ENCODE assay signal across 10 cellular contexts in the genomic region with DNA sequence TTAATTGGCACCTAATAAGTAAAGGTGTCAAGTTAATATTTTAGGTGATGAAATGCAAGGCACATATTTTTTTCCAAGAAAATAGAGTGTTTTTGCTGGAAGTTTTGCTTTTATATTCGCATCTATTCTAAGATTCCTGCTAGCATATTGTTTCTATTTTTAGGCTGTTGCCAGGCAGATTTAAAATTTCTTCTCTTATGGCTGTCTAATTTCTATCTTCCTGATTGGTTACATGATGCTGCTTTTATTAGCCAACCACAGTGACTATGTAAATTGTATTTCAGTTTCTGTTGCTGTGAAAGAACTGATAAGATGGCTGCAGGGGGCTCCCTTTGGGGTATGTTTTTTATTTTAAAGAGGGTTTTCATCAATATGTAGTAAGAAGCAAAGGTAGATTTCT. TPM values are rescaled to one million over a fixed set of nuclear protein-coding genes. Genes with fewer than 3 reads are reported as not detected.
DNase-seq lines count a peak whose midpoint lies in the region; ATAC-seq and TF ChIP-seq lines count a peak whose summit lies in the region.
"Had no signal": no experiment of that assay in that cellular context is flagged by ENCODE, and none has a peak within 500 bp of the region (broad histone marks: within the 10 kb centered on the region; RNA-seq: fewer than 3 reads in every experiment).

No MANE protein-coding gene starts in this region.

- H3K36me3 Mint-ChIP-seq in GM23338 (ENCODE audit: low read depth) (peaks cover 7% of the 10 kb centered on the region; the same call in 2 of the 3 replicates), activated B cell treated with CpG ODN at 0.5 μM for 24 hours (ENCODE audit: low read depth) (peaks cover 57% of the 10 kb centered on the region)

- CTCF ChIA-PET in activated B cell treated with CpG ODN at 0.5 μM for 24 hours (lab: Charles Lee) (no interaction called here), HEK293T (lab: Yijun Ruan, JAX) (no interaction called here)

- peak; percentile 51 for DNase-seq in A172 (ENCODE audit: low spot score)
- DNase-seq in GM23338 (ENCODE audit: low spot score) = peak; percentile 81
- DNase-seq in activated B cell treated with CpG ODN at 0.5 μM for 24 hours = no peak
- DNase-seq in left ventricle myocardium inferior = no peak
- no peak for DNase-seq in WERI-Rb-1
- no peak for DNase-seq in HEK293T (ENCODE audit: extremely low spot score)
- DNase-seq in kidney glomerular epithelial cell (lab: John Stamatoyannopoulos, UW) = no peak
- DNase-seq: cortex of kidney, mucosa of descending colon had no signal

- H3F3A ChIP-seq in GM23338 (replicated peaks; ENCODE audit: low read depth) = no peaks in the 10 kb centered on the region

- TF ChIP-seq CTCF in GM23338 (conservative IDR thresholded peaks at IDR 0.05; ENCODE audit: low read depth in 2 of 2) (no peak), activated B cell treated with CpG ODN at 0.5 μM for 24 hours (IDR thresholded peaks at IDR 0.05) (no peak), left ventricle myocardium inferior (IDR thresholded peaks at IDR 0.05; ENCODE audit: borderline replicate concordance) (no peak), WERI-Rb-1 (IDR thresholded peaks at IDR 0.05; ENCODE audit: low read depth, low read length) (no peak)

- H3K27ac ChIP-seq in GM23338 (ENCODE audit: low read depth) (no peak overlapping the region), left ventricle myocardium inferior (replicated peaks) (peak overlapping the region; percentile 44), WERI-Rb-1 (no peak overlapping the region)

- peaks cover 28% of the 10 kb centered on the region for H3K4me1 Mint-ChIP-seq in GM23338
- H3K4me1 Mint-ChIP-seq in activated B cell treated with CpG ODN at 0.5 μM for 24 hours = peaks cover 66% of the 10 kb centered on the region

- H3K4me1 ChIP-seq in GM23338 (ENCODE audit: insufficient read depth) = peaks cover 7% of the 10 kb centered on the region
- H3K4me1 ChIP-seq in left ventricle myocardium inferior = peaks cover 74% of the 10 kb centered on the region

- no peak overlapping the region for H3K4me2 ChIP-seq in GM23338

- H3K27me3 Mint-ChIP-seq in GM23338 (ENCODE audit: insufficient read depth, low read depth, poor library complexity) (no peaks in the 10 kb centered on the region), activated B cell treated with CpG ODN at 0.5 μM for 24 hours (no peaks in the 10 kb centered on the region)

- no peaks in the 10 kb centered on the region for H3K36me3 ChIP-seq in GM23338 (ENCODE audit: insufficient read depth)
- H3K36me3 ChIP-seq in left ventricle myocardium inferior = no peaks in the 10 kb centered on the region
- no peaks in the 10 kb centered on the region for H3K36me3 ChIP-seq in WERI-Rb-1

- H3K9me2 ChIP-seq in GM23338 (ENCODE audit: insufficient read depth) = no peaks in the 10 kb centered on the region

- intact Hi-C loops in activated B cell treated with CpG ODN at 0.5 μM for 24 hours (cut with micrococcal nuclease) (loop anchor here (1.0 to 2.0 kb wide), 2 partner anchors 8 to 13 kb away; no protein-coding TSS in a partner anchor), left ventricle myocardium inferior (cut with micrococcal nuclease) (no loop called here)

- no peak overlapping the region for H3K4me3 ChIP-seq in GM23338
- H3K4me3 ChIP-seq in left ventricle myocardium inferior = peak overlapping the region; percentile 24
- no peak overlapping the region for H3K4me3 ChIP-seq in WERI-Rb-1 (ENCODE audit: low read depth, low read length)
- H3K4me3 ChIP-seq: mucosa of descending colon had no signal

- H3K9me3 ChIP-seq in left ventricle myocardium inferior (replicated peaks) = peaks cover 7% of the 10 kb centered on the region
- H3K9me3 ChIP-seq in WERI-Rb-1 (ENCODE audit: severe bottlenecking) = no peaks in the 10 kb centered on the region
- H3K9me3 ChIP-seq: mucosa of descending colon had no signal

- H3K9me3 Mint-ChIP-seq in GM23338 = no peaks in the 10 kb centered on the region
- peaks cover 3% of the 10 kb centered on the region for H3K9me3 Mint-ChIP-seq in activated B cell treated with CpG ODN at 0.5 μM for 24 hours

- peaks cover 28% of the 10 kb centered on the region for H4K20me1 ChIP-seq in GM23338 (replicated peaks; ENCODE audit: insufficient read depth)

- H3K27me3 ChIP-seq in GM23338 (ENCODE audit: insufficient read depth) (no peaks in the 10 kb centered on the region), left ventricle myocardium inferior (ENCODE audit: low read depth) (no peaks in the 10 kb centered on the region), WERI-Rb-1 (ENCODE audit: insufficient read depth, low read depth, severe bottlenecking) (no peaks in the 10 kb centered on the region)

- ATAC-seq in GM23338 = peak; percentile 39; the same call in 2 of the 3 replicates
- peak; percentile 25 for ATAC-seq in activated B cell treated with CpG ODN at 0.5 μM for 24 hours (ENCODE audit: low read depth)
- ATAC-seq in HG03196 (IDR thresholded peaks at IDR 0.05; ENCODE audit: unreplicated experiment) = no peak
- ATAC-seq: mucosa of descending colon had no signal

- POLR2A ChIA-PET in activated B cell treated with CpG ODN at 0.5 μM for 24 hours (lab: Charles Lee) = interaction anchor here (0.7 kb wide), 1 partner anchor 36 kb away, joined by 4 read pairs; no protein-coding TSS in a partner anchor
- POLR2A ChIA-PET in HEK293T (lab: Yijun Ruan, JAX) = no interaction called here

- peaks cover 100% of the 10 kb centered on the region for H3K79me2 ChIP-seq in GM23338 (replicated peaks; ENCODE audit: insufficient read depth)

- H3K4me3 Mint-ChIP-seq in GM23338 (no peak overlapping the region), activated B cell treated with CpG ODN at 0.5 μM for 24 hours (no peak overlapping the region)

- H3K27ac Mint-ChIP-seq in GM23338 = no peak overlapping the region
- peak overlapping the region; percentile 69 for H3K27ac Mint-ChIP-seq in activated B cell treated with CpG ODN at 0.5 μM for 24 hours

- no peak overlapping the region for H2AFZ ChIP-seq in GM23338

TF ChIP-seq in GM23338, 12 proteins besides CTCF, POLR2A, EP300 and RAD21 (continues in another document):
- TF ChIP-seq EZH2 (IDR thresholded peaks at IDR 0.05; ENCODE audit: low read depth, unreplicated experiment) = no peak
- TF ChIP-seq, protein P1, sequence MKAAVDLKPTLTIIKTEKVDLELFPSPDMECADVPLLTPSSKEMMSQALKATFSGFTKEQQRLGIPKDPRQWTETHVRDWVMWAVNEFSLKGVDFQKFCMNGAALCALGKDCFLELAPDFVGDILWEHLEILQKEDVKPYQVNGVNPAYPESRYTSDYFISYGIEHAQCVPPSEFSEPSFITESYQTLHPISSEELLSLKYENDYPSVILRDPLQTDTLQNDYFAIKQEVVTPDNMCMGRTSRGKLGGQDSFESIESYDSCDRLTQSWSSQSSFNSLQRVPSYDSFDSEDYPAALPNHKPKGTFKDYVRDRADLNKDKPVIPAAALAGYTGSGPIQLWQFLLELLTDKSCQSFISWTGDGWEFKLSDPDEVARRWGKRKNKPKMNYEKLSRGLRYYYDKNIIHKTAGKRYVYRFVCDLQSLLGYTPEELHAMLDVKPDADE (IDR thresholded peaks at IDR 0.05) = no peak
- TF ChIP-seq EZH2phosphoT487 (IDR thresholded peaks at IDR 0.05; ENCODE audit: unreplicated experiment) = no peak
- no peak for TF ChIP-seq ZNF114 (CRISPR knock-in tag; IDR thresholded peaks at IDR 0.05)
- no peak for TF ChIP-seq NANOG (IDR thresholded peaks at IDR 0.05; ENCODE audit: borderline replicate concordance)

TF ChIP-seq in HEK293T, 16 proteins besides CTCF, POLR2A, EP300 and RAD21:
- TF ChIP-seq ELF4 (IDR thresholded peaks at IDR 0.05) (no peak), LEF1 (IDR thresholded peaks at IDR 0.05; ENCODE audit: borderline replicate concordance) (no peak), FOXK2 (IDR thresholded peaks at IDR 0.05) (no peak), CTBP1 (IDR thresholded peaks at IDR 0.05; ENCODE audit: borderline replicate concordance) (no peak), ARNT (IDR thresholded peaks at IDR 0.05) (no peak), NFRKB (IDR thresholded peaks at IDR 0.05) (no peak), SP1 (IDR thresholded peaks at IDR 0.05) (no peak), TARDBP (IDR thresholded peaks at IDR 0.05) (no peak)
- TF ChIP-seq, protein P2, sequence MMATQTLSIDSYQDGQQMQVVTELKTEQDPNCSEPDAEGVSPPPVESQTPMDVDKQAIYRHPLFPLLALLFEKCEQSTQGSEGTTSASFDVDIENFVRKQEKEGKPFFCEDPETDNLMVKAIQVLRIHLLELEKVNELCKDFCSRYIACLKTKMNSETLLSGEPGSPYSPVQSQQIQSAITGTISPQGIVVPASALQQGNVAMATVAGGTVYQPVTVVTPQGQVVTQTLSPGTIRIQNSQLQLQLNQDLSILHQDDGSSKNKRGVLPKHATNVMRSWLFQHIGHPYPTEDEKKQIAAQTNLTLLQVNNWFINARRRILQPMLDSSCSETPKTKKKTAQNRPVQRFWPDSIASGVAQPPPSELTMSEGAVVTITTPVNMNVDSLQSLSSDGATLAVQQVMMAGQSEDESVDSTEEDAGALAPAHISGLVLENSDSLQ (IDR thresholded peaks at IDR 0.05) = no peak
TF ChIP-seq in HEK293T: peak in this region for 0.

RNA-seq across cellular contexts. Expression of a gene that starts 42.7 kb away (rescaled TPM):
- 26.4 and 30.0 TPM in 2 replicates for total RNA-seq in A172 (2014; rRNA removed; shearing (Covaris generic))
- total RNA-seq in GM23338 (2014; rRNA removed; shearing (Covaris generic)) = 107 and 118 TPM in 2 replicates
- polyA plus RNA-seq in GM23338 (2016; fragmentation: Nextera tagmentation; extraction: Ambion mirVana) = 54.7 and 76.4 TPM in 2 replicates
- total RNA-seq in activated B cell treated with CpG ODN at 0.5 μM for 24 hours (142 and 153 TPM in 2 replicates), left ventricle myocardium inferior (64.3 TPM)

Comparison
In these comparisons a context has a peak if more than half of its experiments do, and no peak if none do; other contexts are left out.
1. DNase-seq: peak in A172 (single experiment) and GM23338 (single experiment); none in activated B cell treated with CpG ODN at 0.5 μM for 24 hours (single experiment), left ventricle myocardium inferior (single experiment), WERI-Rb-1 (single experiment), HEK293T (single experiment) and kidney glomerular epithelial cell (single experiment).